ENCODE assay signal across 9 cellular contexts in the genomic region with DNA sequence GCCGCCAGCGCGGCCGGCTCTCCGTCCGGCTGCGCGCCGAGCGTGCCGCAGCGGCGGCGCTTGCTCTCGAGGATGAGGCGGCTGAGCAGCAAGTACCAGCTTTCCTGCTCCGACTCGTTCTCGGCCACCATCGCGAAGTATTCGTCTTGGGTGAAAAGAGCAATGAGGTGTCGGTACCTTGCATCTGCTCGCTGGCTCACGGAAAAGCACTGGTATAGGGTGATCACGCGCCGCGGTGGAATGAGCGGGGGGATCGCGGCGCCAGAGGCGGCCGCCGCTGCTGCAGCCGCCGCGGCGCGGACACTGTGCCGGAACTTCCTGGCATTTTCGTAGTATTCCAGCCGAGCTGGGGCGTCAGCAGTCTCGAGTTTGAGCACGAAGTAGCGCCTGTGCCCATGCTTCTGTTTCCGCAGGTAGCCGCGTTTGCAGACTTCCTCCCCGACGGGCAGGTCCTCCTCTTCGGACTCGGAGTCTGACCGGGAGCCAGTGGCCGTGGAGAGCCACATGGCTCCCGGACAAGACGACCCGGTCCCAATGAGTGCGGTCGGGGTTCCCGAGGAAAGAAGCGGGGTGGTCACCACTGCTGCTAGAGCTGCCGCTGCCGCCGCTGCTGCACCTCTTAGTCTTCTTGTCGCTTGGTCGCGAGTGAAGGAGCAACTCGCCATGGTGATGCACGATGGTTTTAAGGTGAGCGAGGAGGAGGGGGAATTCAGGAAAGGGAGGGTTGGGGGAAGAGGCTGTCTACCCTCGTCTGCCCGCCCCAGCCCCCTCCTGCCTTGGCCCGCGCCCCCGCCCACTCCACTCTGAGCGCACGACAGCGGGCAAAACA. TPM values are rescaled to one million over a fixed set of nuclear protein-coding genes. Genes with fewer than 3 reads are reported as not detected.
DNase-seq lines count a peak whose midpoint lies in the region; ATAC-seq and TF ChIP-seq lines count a peak whose summit lies in the region.
"Had no signal": no experiment of that assay in that cellular context is flagged by ENCODE, and none has a peak within 500 bp of the region (broad histone marks: within the 10 kb centered on the region; RNA-seq: fewer than 3 reads in every experiment).

No MANE protein-coding gene starts in this region.

- no peak overlapping the region for H3K27ac ChIP-seq in AG04450 (ENCODE audit: low read depth, low read length)
- no peak overlapping the region for H3K27ac ChIP-seq in duodenal mucosa (ENCODE audit: low read depth, low read length)

- TF ChIP-seq CTCF in AG04450 (IDR thresholded peaks at IDR 0.05; ENCODE audit: low read depth, low read length) (no peak), nephron (IDR thresholded peaks at IDR 0.05; ENCODE audit: unreplicated experiment in 3 of 3) (no peak)

- peak overlapping the region; percentile 91 to 93 (median 91) for H3K4me3 Mint-ChIP-seq in nephron
- H3K4me3 Mint-ChIP-seq in T-cell = peak overlapping the region in 1 of 3 donors; percentile 52

- CTCF ChIA-PET in AG04450 (lab: Charles Lee) = no interaction called here
- CTCF ChIA-PET in T-cell (lab: Charles Lee) = no interaction called here

- H3K27me3 ChIP-seq in AG04450 (ENCODE audit: control insufficient read depth, insufficient read depth, low read length) = peaks cover 45% of the 10 kb centered on the region
- peaks cover 0 to 36% of the 10 kb centered on the region in 2 donors for H3K27me3 ChIP-seq in duodenal mucosa (ENCODE audit: control insufficient read depth in 1 of 2, insufficient read depth in 2 of 2, low read length in 2 of 2)

- H3K27ac Mint-ChIP-seq in nephron (no peak overlapping the region), T-cell (no peak overlapping the region)

- ATAC-seq in HG02678 (IDR thresholded peaks at IDR 0.05; ENCODE audit: unreplicated experiment) (peak; percentile 34), T-cell (replicated peaks in 1 of 4) (no peak)
- ATAC-seq: GM12878 had no signal

- no peaks in the 10 kb centered on the region for H3K4me1 ChIP-seq in duodenal mucosa (ENCODE audit: control insufficient read depth in 1 of 2, insufficient read depth in 2 of 2, low read length in 2 of 2)

- H3K36me3 ChIP-seq in duodenal mucosa (ENCODE audit: control insufficient read depth in 1 of 2, insufficient read depth in 2 of 2, low read length in 2 of 2) = no peaks in the 10 kb centered on the region

- H3K27me3 Mint-ChIP-seq in nephron (ENCODE audit: low read depth) (peaks cover 94% of the 10 kb centered on the region), T-cell (peaks cover 27 to 57% of the 10 kb centered on the region in 2 donors)

- no peak overlapping the region for H3K9ac ChIP-seq in duodenal mucosa (ENCODE audit: low read depth in 1 of 2, low read length in 2 of 2)

- POLR2A ChIA-PET in AG04450 (lab: Yijun Ruan, JAX) (no interaction called here), T-cell (lab: Charles Lee) (no interaction called here)

- H3K36me3 Mint-ChIP-seq in nephron (ENCODE audit: low read depth) (no peaks in the 10 kb centered on the region), T-cell (no peaks in the 10 kb centered on the region)

- peak overlapping the region; percentile 50 for H3K4me3 ChIP-seq in AG04450 (ENCODE audit: low read depth, low read length)
- peak overlapping the region; percentile 10 to 47 for H3K4me3 ChIP-seq in duodenal mucosa (ENCODE audit: low read depth in 1 of 2, low read length in 2 of 2)
- H3K4me3 ChIP-seq: GM12878 had no signal

- H3K9me3 Mint-ChIP-seq in nephron = peaks cover 8% of the 10 kb centered on the region
- H3K9me3 Mint-ChIP-seq in T-cell = no peaks in the 10 kb centered on the region

- H3K4me1 Mint-ChIP-seq in nephron = peaks cover 31% of the 10 kb centered on the region
- H3K4me1 Mint-ChIP-seq in T-cell = peaks cover 0 to 5% (median 0%) of the 10 kb centered on the region in 3 donors

- DNase-seq in AG04450 (ENCODE audit: low read depth, low spot score) (no peak), mesenteric fat pad (ENCODE audit: low spot score) (no peak), NCI-H2107 (lab: John Stamatoyannopoulos, UW) (no peak), T-cell (no peak), NCI-H2171 (lab: John Stamatoyannopoulos, UW) (no peak)

- H3K9me3 ChIP-seq in AG04450 (ENCODE audit: control insufficient read depth, insufficient read depth, low read length) = no peaks in the 10 kb centered on the region; the same call in 1 of the 2 replicates
- H3K9me3 ChIP-seq in duodenal mucosa (ENCODE audit: control insufficient read depth in 1 of 2, low read length in 2 of 2) = no peaks in the 10 kb centered on the region

RNA-seq across cellular contexts. Expression of a gene that starts 0.5 kb away (rescaled TPM):
- 0.02 TPM in 1 of 2 replicates, not detected in the other for polyA plus RNA-seq in AG04450 (2011; rRNA removed)
- polyA minus RNA-seq in AG04450 (2011; rRNA and poly(A)+ RNA removed) = 0.04 TPM in 1 of 2 replicates, not detected in the other
- not detected for total RNA-seq in mesenteric fat pad
- not detected for total RNA-seq in T-cell
